ENCODE assay signal across 8 cellular contexts in the genomic region with DNA sequence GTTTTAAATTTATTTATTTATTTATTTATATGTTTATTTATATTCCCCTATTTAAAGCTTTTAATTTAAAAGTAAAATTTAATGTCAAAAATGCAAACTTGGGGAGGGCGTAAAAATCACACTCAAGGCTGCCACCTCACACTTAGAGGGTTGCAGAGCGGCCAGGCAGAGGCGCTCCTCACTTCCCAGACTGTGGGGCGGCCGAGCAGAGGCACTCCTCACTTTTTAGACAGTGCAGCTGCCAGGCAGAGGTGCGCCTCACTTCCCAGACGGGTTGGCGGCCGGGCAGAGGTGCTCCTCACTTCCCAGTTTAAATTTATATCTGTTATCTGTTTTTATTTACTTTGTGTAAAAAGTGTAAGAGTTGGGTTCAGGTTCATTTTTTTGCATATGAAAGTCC.
"Had no signal": no experiment of that assay in that cellular context is flagged by ENCODE, and none has a peak within 500 bp of the region (broad histone marks: within the 10 kb centered on the region; RNA-seq: fewer than 3 reads in every experiment).

No MANE protein-coding gene starts in this region.

- H3K4me3 ChIP-seq: GM23248 had no signal

- H3K4me2 ChIP-seq: KMS-11 had no signal

- H3K9ac ChIP-seq: GM23248, KMS-11 had no signal

- DNase-seq: GM23248, H7, HCEC 1CT, IMR-90, KBM-7 had no signal

- H2AFZ ChIP-seq: GM23248 had no signal

- H3K27ac ChIP-seq: GM23248, KMS-11 had no signal

- FAIRE-seq: H1, HTR-8/SVneo had no signal
